9 cellular contexts compared by ENCODE assay signal in the genomic region with DNA sequence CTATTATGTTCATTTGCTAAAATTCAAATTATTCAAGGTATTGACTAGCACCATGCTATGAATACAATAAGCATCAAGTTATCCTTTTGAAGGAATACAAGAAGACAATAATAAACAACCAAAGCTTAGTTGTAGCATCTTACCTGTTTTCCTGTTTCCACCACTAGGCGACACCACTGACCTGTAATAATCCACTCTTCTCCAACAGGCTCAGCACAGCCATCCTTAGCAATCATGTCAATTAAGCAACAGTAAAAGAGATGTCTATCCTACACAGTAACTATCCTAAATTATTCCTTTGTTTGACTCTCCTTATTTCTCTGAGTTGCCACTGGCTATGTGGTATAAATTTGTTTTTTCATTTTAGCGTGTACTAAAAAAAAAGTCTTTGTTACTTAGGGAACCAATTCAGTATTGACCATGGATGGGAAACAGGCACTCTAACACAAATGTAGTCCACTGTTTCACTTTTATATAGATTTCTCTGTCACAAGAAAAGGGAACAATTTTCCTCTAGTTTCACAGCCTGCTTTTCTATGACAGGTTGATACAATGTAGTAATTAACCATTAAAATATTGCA. TPM values are rescaled to one million over a fixed set of nuclear protein-coding genes. Genes with fewer than 3 reads are reported as not detected.
A peak's percentile ranks its signal among the peaks of the same experiment; 100 is the strongest.
DNase-seq lines count a peak whose midpoint lies in the region; ATAC-seq and TF ChIP-seq lines count a peak whose summit lies in the region.
"Had no signal": no experiment of that assay in that cellular context is flagged by ENCODE, and none has a peak within 500 bp of the region (broad histone marks: within the 10 kb centered on the region; RNA-seq: fewer than 3 reads in every experiment).

No MANE protein-coding gene starts in this region.

- H3K4me3 ChIP-seq in Karpas-422 (ENCODE audit: low read length) (no peak overlapping the region), epithelial cell of esophagus (ENCODE audit: low read length) (no peak overlapping the region)
- H3K4me3 ChIP-seq: BLaER1 treated with 17β-estradiol and CSF1 and Interleukin-3, amounts not matched to agents 10 nM and 100 nM had no signal

- H3K4me1 ChIP-seq in Karpas-422 (ENCODE audit: low read length): no peaks in the 10 kb centered on the region
- H3K4me1 ChIP-seq: BLaER1 treated with 17β-estradiol and CSF1 and Interleukin-3, amounts not matched to agents 10 nM and 100 nM had no signal

- no peak overlapping the region for H2AFZ ChIP-seq in Karpas-422 (ENCODE audit: low read length)

- peak; percentile 44 for DNase-seq in NCI-H1436 (lab: John Stamatoyannopoulos, UW)
- no peak for DNase-seq in NCI-H1436 treated with DMSO at 0.1 percent for 48 hours (lab: John Stamatoyannopoulos, UW)
- peak; percentile 82 for DNase-seq in Karpas-422
- DNase-seq in RPMI8226: peak; percentile 40
- DNase-seq in epithelial cell of esophagus (ENCODE audit: low read depth): peak; percentile 79
- peak; percentile 46 for DNase-seq in middle frontal gyrus (ENCODE audit: extremely low spot score, low spot score)

- H3K9me3 ChIP-seq in Karpas-422 (ENCODE audit: low read length): no peaks in the 10 kb centered on the region
- H3K9me3 ChIP-seq: BLaER1 treated with 17β-estradiol and CSF1 and Interleukin-3, amounts not matched to agents 10 nM and 100 nM had no signal

- no peak overlapping the region for H3K27ac ChIP-seq in Karpas-422 (ENCODE audit: low read length)
- H3K27ac ChIP-seq: BLaER1 treated with 17β-estradiol and CSF1 and Interleukin-3, amounts not matched to agents 10 nM and 100 nM had no signal

- ATAC-seq in GM21381 (IDR thresholded peaks at IDR 0.05; ENCODE audit: unreplicated experiment): peak; percentile 66
- ATAC-seq in HG02840 (IDR thresholded peaks at IDR 0.05; ENCODE audit: low FRiP score, unreplicated experiment): no peak

- no peaks in the 10 kb centered on the region for H3K9me2 ChIP-seq in Karpas-422 (replicated peaks; ENCODE audit: insufficient read depth, low read length)

- H3K36me3 ChIP-seq in Karpas-422 (ENCODE audit: insufficient read depth, low read length): no peaks in the 10 kb centered on the region
- H3K36me3 ChIP-seq: BLaER1 treated with 17β-estradiol and CSF1 and Interleukin-3, amounts not matched to agents 10 nM and 100 nM had no signal

- TF ChIP-seq CTCF in epithelial cell of esophagus (IDR thresholded peaks at IDR 0.05; ENCODE audit: insufficient read depth, low read depth, low read length, missing control alignments): peak; percentile 85

- no peaks in the 10 kb centered on the region for H3K79me2 ChIP-seq in Karpas-422 (ENCODE audit: low read length)

- no peak overlapping the region for H3K4me2 ChIP-seq in Karpas-422 (ENCODE audit: low read depth, low read length, poor library complexity, severe bottlenecking)
- H3K4me2 ChIP-seq: BLaER1 treated with 17β-estradiol and CSF1 and Interleukin-3, amounts not matched to agents 10 nM and 100 nM had no signal

- H3K27me3 ChIP-seq in Karpas-422 (ENCODE audit: low read length): no peaks in the 10 kb centered on the region
- H3K27me3 ChIP-seq: BLaER1 treated with 17β-estradiol and CSF1 and Interleukin-3, amounts not matched to agents 10 nM and 100 nM had no signal

- H4K20me1 ChIP-seq in Karpas-422 (ENCODE audit: insufficient read depth, low read depth, low read length): no peaks in the 10 kb centered on the region
- H4K20me1 ChIP-seq: BLaER1 treated with 17β-estradiol and CSF1 and Interleukin-3, amounts not matched to agents 10 nM and 100 nM had no signal

- no peak overlapping the region for H3K9ac ChIP-seq in Karpas-422 (ENCODE audit: low read length)
- H3K9ac ChIP-seq: BLaER1 treated with 17β-estradiol and CSF1 and Interleukin-3, amounts not matched to agents 10 nM and 100 nM had no signal

RNA-seq across cellular contexts. Expression of a gene that starts 46.2 kb away (rescaled TPM):
- total RNA-seq in Karpas-422 (2014; rRNA removed; shearing (Covaris generic); ENCODE audit: low replicate concordance): 0.19 TPM in 1 of 2 replicates, not detected in the other
